2 cellular contexts compared by ENCODE assay signal in genomic region chr2:123154195-123154594, GRCh38.
TF ChIP-seq lines count a peak whose summit lies in the region.

No MANE protein-coding gene starts in this region.

TF ChIP-seq in HepG2, 621 proteins besides CTCF, POLR2A, EP300 and RAD21 (continued from another document):
- TF ChIP-seq MAFF (IDR thresholded peaks at IDR 0.05; ENCODE audit: low read depth, low read length) (peak; percentile 89), NFE2L2 (IDR thresholded peaks at IDR 0.05; ENCODE audit: low read length) (peak; percentile 63; the same call in 1 of the 2 replicates)

TF ChIP-seq in K562, 482 proteins besides CTCF, POLR2A, EP300 and RAD21 (continued from another document):
- TF ChIP-seq REST (CRISPR knock-in tag; IDR thresholded peaks at IDR 0.05; ENCODE audit: low read depth) (no peak), TAL1 (IDR thresholded peaks at IDR 0.05) (no peak), FOXJ2 (tag; IDR thresholded peaks at IDR 0.05) (no peak), ZNF316 (IDR thresholded peaks at IDR 0.05) (peak; percentile 80), CEBPG (CRISPR knock-in tag; IDR thresholded peaks at IDR 0.05) (no peak), CEBPG (tag; conservative IDR thresholded peaks at IDR 0.05 in 1 of 2, IDR thresholded peaks at IDR 0.05 in 1 of 2) (no peak), RHOXF2B (CRISPR knock-in tag; conservative IDR thresholded peaks at IDR 0.05) (no peak), HDAC8 (tag; IDR thresholded peaks at IDR 0.05) (no peak), GTF2A2 (tag; IDR thresholded peaks at IDR 0.05) (no peak), FOXP4 (CRISPR knock-in tag; IDR thresholded peaks at IDR 0.05; ENCODE audit: borderline replicate concordance) (no peak), NUFIP1 (IDR thresholded peaks at IDR 0.05; ENCODE audit: partially characterized antibody) (no peak), MAFF (IDR thresholded peaks at IDR 0.05; ENCODE audit: low read length) (peak; percentile 18; the same call in 1 of the 2 replicates), KDM2B (CRISPR knock-in tag; IDR thresholded peaks at IDR 0.05) (no peak)
